1 cellular context compared by ENCODE assay signal in genomic region chr10:114724295-114724694, GRCh38.
TF ChIP-seq lines count a peak whose summit lies in the region.

No MANE protein-coding gene starts in this region.

TF ChIP-seq in SK-N-SH treated with all-trans-retinoic acid at 6 μM for 48 hours, 23 proteins besides CTCF, POLR2A, EP300 and RAD21 (continued from another document):
- TF ChIP-seq PATZ1 (CRISPR knock-in tag; IDR thresholded peaks at IDR 0.05; ENCODE audit: borderline replicate concordance), result no peak
- no peak for TF ChIP-seq ZFP30 (CRISPR knock-in tag; IDR thresholded peaks at IDR 0.05)
- no peak for TF ChIP-seq ESRRG (CRISPR knock-in tag; IDR thresholded peaks at IDR 0.05)
- TF ChIP-seq OSR1 (CRISPR knock-in tag; IDR thresholded peaks at IDR 0.05), result no peak
TF ChIP-seq in SK-N-SH treated with all-trans-retinoic acid at 6 μM for 48 hours: peak in this region for 0.
